In genomic region chr11:71268706-71269321, GRCh38 we compare ENCODE assay signal across 1 cellular context.
A peak's percentile ranks its signal among the peaks of the same experiment; 100 is the strongest.
TF ChIP-seq lines count a peak whose summit lies in the region.

No MANE protein-coding gene starts in this region.

TF ChIP-seq in HepG2, 621 proteins besides CTCF, POLR2A, EP300 and RAD21 (continued from another document and continues in another):
- TF ChIP-seq NR3C1 (CRISPR knock-in tag; IDR thresholded peaks at IDR 0.05) (no peak), PHF21A (CRISPR knock-in tag; IDR thresholded peaks at IDR 0.05) (peak; percentile 56; the same call in 1 of the 2 replicates), E2F5 (CRISPR knock-in tag; conservative IDR thresholded peaks at IDR 0.05) (no peak), LCORL (IDR thresholded peaks at IDR 0.05) (no peak), LCORL (CRISPR knock-in tag; IDR thresholded peaks at IDR 0.05) (peak; percentile 87), MIER3 (CRISPR knock-in tag; IDR thresholded peaks at IDR 0.05; ENCODE audit: borderline replicate concordance) (peak; percentile 36; the same call in 1 of the 2 replicates), PAX8 (CRISPR knock-in tag; IDR thresholded peaks at IDR 0.05; ENCODE audit: borderline replicate concordance) (no peak), ZNF33A (CRISPR knock-in tag; IDR thresholded peaks at IDR 0.05; ENCODE audit: borderline replicate concordance) (no peak), ISL2 (CRISPR knock-in tag; IDR thresholded peaks at IDR 0.05) (peak; percentile 55; the same call in 1 of the 2 replicates), PPARG (CRISPR knock-in tag; conservative IDR thresholded peaks at IDR 0.05) (no peak), ZFY (CRISPR knock-in tag; IDR thresholded peaks at IDR 0.05) (peak; percentile 35; the same call in 1 of the 2 replicates), CHD2 (IDR thresholded peaks at IDR 0.05; ENCODE audit: low read depth, low read length) (no peak), ZBTB33 (CRISPR knock-in tag; IDR thresholded peaks at IDR 0.05) (no peak), GPN1 (CRISPR knock-in tag; IDR thresholded peaks at IDR 0.05; ENCODE audit: borderline replicate concordance) (no peak), FLYWCH1 (CRISPR knock-in tag; IDR thresholded peaks at IDR 0.05) (no peak), ZMYM4 (CRISPR knock-in tag; IDR thresholded peaks at IDR 0.05) (peak; percentile 71), HNRNPK (IDR thresholded peaks at IDR 0.05; ENCODE audit: low read depth, low read length, poor library complexity, severe bottlenecking) (no peak), GTF2F1 (IDR thresholded peaks at IDR 0.05; ENCODE audit: low read length) (no peak), YEATS4 (CRISPR knock-in tag; IDR thresholded peaks at IDR 0.05; ENCODE audit: borderline replicate concordance) (peak; percentile 78; the same call in 1 of the 2 replicates), MZF1 (CRISPR knock-in tag; IDR thresholded peaks at IDR 0.05; ENCODE audit: borderline replicate concordance) (no peak), ZNF207 (IDR thresholded peaks at IDR 0.05; ENCODE audit: borderline replicate concordance) (no peak), ZNF773 (CRISPR knock-in tag; IDR thresholded peaks at IDR 0.05; ENCODE audit: borderline replicate concordance) (no peak), KLF6 (CRISPR knock-in tag; IDR thresholded peaks at IDR 0.05) (no peak), CENPT (CRISPR knock-in tag; IDR thresholded peaks at IDR 0.05; ENCODE audit: low read depth) (no peak), ZNF574 (CRISPR knock-in tag; IDR thresholded peaks at IDR 0.05) (peak; percentile 68), STAG1 (CRISPR knock-in tag; IDR thresholded peaks at IDR 0.05) (no peak), ZNF234 (CRISPR knock-in tag; conservative IDR thresholded peaks at IDR 0.05) (no peak), RORA (CRISPR knock-in tag; IDR thresholded peaks at IDR 0.05) (no peak), ZNF143 (CRISPR knock-in tag; IDR thresholded peaks at IDR 0.05) (no peak), NFATC3 (CRISPR knock-in tag; IDR thresholded peaks at IDR 0.05) (no peak), SRSF1 (optimal IDR thresholded peaks at IDR 0.05; ENCODE audit: low read depth, low read length) (no peak), SP4 (CRISPR knock-in tag; IDR thresholded peaks at IDR 0.05) (no peak), ZNF333 (CRISPR knock-in tag; IDR thresholded peaks at IDR 0.05; ENCODE audit: borderline replicate concordance) (no peak), KAT7 (CRISPR knock-in tag; IDR thresholded peaks at IDR 0.05; ENCODE audit: borderline replicate concordance) (no peak), PTBP1 (IDR thresholded peaks at IDR 0.05; ENCODE audit: low read depth, low read length, poor library complexity, severe bottlenecking) (no peak), ZNF639 (CRISPR knock-in tag; conservative IDR thresholded peaks at IDR 0.05) (no peak), TAF15 (IDR thresholded peaks at IDR 0.05; ENCODE audit: low read depth, low read length, poor library complexity, severe bottlenecking) (no peak), ZNF549 (CRISPR knock-in tag; IDR thresholded peaks at IDR 0.05) (no peak), RFX3 (CRISPR knock-in tag; IDR thresholded peaks at IDR 0.05) (no peak), ZNF790 (CRISPR knock-in tag; IDR thresholded peaks at IDR 0.05; ENCODE audit: borderline replicate concordance) (no peak), ZNF512B (CRISPR knock-in tag; IDR thresholded peaks at IDR 0.05; ENCODE audit: borderline replicate concordance) (0 out of 2 replicates have a peak, but pooled peaks have one; percentile 14), ZNF768 (CRISPR knock-in tag; IDR thresholded peaks at IDR 0.05) (no peak), ZNF468 (CRISPR knock-in tag; IDR thresholded peaks at IDR 0.05) (no peak), KDM5A (IDR thresholded peaks at IDR 0.05; ENCODE audit: borderline replicate concordance, low read length) (no peak), NR2F1 (CRISPR knock-in tag; IDR thresholded peaks at IDR 0.05) (no peak), TRAFD1 (CRISPR knock-in tag; IDR thresholded peaks at IDR 0.05; ENCODE audit: borderline replicate concordance) (no peak), USF2 (IDR thresholded peaks at IDR 0.05; ENCODE audit: low read depth, low read length) (no peak), USF2 (CRISPR knock-in tag; IDR thresholded peaks at IDR 0.05; ENCODE audit: borderline replicate concordance) (no peak), ZNF720 (CRISPR knock-in tag; IDR thresholded peaks at IDR 0.05) (no peak), KLF11 (CRISPR knock-in tag; IDR thresholded peaks at IDR 0.05) (no peak), NCOA1 (CRISPR knock-in tag; IDR thresholded peaks at IDR 0.05) (no peak), ZNF10 (CRISPR knock-in tag; IDR thresholded peaks at IDR 0.05; ENCODE audit: borderline replicate concordance, low read depth) (no peak), RXRA (CRISPR knock-in tag; IDR thresholded peaks at IDR 0.05) (peak; percentile 54; the same call in 1 of the 2 replicates), GFI1 (CRISPR knock-in tag; IDR thresholded peaks at IDR 0.05; ENCODE audit: borderline replicate concordance) (peak; percentile 91), ZNF557 (CRISPR knock-in tag; IDR thresholded peaks at IDR 0.05) (0 out of 2 replicates have a peak, but pooled peaks have one; percentile 79), STAT5B (CRISPR knock-in tag; IDR thresholded peaks at IDR 0.05) (no peak), ZNF83 (CRISPR knock-in tag; IDR thresholded peaks at IDR 0.05; ENCODE audit: borderline replicate concordance) (no peak), NFE2L2 (IDR thresholded peaks at IDR 0.05; ENCODE audit: low read length) (no peak)
- TF ChIP-seq, protein P1, sequence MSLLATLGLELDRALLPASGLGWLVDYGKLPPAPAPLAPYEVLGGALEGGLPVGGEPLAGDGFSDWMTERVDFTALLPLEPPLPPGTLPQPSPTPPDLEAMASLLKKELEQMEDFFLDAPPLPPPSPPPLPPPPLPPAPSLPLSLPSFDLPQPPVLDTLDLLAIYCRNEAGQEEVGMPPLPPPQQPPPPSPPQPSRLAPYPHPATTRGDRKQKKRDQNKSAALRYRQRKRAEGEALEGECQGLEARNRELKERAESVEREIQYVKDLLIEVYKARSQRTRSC (CRISPR knock-in tag; IDR thresholded peaks at IDR 0.05; ENCODE audit: low read depth): no peak
- TF ChIP-seq, protein P2, sequence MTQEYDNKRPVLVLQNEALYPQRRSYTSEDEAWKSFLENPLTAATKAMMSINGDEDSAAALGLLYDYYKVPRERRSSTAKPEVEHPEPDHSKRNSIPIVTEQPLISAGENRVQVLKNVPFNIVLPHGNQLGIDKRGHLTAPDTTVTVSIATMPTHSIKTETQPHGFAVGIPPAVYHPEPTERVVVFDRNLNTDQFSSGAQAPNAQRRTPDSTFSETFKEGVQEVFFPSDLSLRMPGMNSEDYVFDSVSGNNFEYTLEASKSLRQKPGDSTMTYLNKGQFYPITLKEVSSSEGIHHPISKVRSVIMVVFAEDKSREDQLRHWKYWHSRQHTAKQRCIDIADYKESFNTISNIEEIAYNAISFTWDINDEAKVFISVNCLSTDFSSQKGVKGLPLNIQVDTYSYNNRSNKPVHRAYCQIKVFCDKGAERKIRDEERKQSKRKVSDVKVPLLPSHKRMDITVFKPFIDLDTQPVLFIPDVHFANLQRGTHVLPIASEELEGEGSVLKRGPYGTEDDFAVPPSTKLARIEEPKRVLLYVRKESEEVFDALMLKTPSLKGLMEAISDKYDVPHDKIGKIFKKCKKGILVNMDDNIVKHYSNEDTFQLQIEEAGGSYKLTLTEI (CRISPR knock-in tag; conservative IDR thresholded peaks at IDR 0.05): no peak
